ENCODE assay signal across 1 cellular context in genomic region chr19:43562698-43563241, GRCh38.
TF ChIP-seq lines count a peak whose summit lies in the region.

No MANE protein-coding gene starts in this region.

TF ChIP-seq in GM23338, 12 proteins besides CTCF, POLR2A, EP300 and RAD21 (continued from another document):
- TF ChIP-seq EZH2phosphoT487 (IDR thresholded peaks at IDR 0.05; ENCODE audit: unreplicated experiment), result no peak
- no peak for TF ChIP-seq REST (IDR thresholded peaks at IDR 0.05; ENCODE audit: unreplicated experiment)
- no peak for TF ChIP-seq NANOG (IDR thresholded peaks at IDR 0.05; ENCODE audit: borderline replicate concordance)
- no peak for TF ChIP-seq CREB1 (CRISPR knock-in tag; IDR thresholded peaks at IDR 0.05; ENCODE audit: low read depth)
- TF ChIP-seq, protein P1, sequence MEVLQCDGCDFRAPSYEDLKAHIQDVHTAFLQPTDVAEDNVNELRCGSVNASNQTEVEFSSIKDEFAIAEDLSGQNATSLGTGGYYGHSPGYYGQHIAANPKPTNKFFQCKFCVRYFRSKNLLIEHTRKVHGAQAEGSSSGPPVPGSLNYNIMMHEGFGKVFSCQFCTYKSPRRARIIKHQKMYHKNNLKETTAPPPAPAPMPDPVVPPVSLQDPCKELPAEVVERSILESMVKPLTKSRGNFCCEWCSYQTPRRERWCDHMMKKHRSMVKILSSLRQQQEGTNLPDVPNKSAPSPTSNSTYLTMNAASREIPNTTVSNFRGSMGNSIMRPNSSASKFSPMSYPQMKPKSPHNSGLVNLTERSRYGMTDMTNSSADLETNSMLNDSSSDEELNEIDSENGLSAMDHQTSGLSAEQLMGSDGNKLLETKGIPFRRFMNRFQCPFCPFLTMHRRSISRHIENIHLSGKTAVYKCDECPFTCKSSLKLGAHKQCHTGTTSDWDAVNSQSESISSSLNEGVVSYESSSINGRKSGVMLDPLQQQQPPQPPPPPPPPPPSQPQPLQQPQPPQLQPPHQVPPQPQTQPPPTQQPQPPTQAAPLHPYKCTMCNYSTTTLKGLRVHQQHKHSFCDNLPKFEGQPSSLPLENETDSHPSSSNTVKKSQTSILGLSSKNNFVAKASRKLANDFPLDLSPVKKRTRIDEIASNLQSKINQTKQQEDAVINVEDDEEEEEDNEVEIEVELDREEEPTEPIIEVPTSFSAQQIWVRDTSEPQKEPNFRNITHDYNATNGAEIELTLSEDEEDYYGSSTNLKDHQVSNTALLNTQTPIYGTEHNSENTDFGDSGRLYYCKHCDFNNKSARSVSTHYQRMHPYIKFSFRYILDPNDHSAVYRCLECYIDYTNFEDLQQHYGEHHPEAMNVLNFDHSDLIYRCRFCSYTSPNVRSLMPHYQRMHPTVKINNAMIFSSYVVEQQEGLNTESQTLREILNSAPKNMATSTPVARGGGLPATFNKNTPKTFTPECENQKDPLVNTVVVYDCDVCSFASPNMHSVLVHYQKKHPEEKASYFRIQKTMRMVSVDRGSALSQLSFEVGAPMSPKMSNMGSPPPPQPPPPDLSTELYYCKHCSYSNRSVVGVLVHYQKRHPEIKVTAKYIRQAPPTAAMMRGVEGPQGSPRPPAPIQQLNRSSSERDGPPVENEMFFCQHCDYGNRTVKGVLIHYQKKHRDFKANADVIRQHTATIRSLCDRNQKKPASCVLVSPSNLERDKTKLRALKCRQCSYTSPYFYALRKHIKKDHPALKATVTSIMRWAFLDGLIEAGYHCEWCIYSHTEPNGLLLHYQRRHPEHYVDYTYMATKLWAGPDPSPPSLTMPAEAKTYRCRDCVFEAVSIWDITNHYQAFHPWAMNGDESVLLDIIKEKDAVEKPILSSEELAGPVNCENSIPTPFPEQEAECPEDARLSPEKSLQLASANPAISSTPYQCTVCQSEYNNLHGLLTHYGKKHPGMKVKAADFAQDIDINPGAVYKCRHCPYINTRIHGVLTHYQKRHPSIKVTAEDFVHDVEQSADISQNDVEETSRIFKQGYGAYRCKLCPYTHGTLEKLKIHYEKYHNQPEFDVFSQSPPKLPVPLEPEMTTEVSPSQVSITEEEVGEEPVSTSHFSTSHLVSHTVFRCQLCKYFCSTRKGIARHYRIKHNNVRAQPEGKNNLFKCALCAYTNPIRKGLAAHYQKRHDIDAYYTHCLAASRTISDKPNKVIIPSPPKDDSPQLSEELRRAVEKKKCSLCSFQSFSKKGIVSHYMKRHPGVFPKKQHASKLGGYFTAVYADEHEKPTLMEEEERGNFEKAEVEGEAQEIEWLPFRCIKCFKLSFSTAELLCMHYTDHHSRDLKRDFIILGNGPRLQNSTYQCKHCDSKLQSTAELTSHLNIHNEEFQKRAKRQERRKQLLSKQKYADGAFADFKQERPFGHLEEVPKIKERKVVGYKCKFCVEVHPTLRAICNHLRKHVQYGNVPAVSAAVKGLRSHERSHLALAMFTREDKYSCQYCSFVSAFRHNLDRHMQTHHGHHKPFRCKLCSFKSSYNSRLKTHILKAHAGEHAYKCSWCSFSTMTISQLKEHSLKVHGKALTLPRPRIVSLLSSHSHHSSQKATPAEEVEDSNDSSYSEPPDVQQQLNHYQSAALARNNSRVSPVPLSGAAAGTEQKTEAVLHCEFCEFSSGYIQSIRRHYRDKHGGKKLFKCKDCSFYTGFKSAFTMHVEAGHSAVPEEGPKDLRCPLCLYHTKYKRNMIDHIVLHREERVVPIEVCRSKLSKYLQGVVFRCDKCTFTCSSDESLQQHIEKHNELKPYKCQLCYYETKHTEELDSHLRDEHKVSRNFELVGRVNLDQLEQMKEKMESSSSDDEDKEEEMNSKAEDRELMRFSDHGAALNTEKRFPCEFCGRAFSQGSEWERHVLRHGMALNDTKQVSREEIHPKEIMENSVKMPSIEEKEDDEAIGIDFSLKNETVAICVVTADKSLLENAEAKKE (CRISPR knock-in tag; IDR thresholded peaks at IDR 0.05), result no peak
TF ChIP-seq in GM23338: peak in this region for 0.
